In the genomic region with DNA sequence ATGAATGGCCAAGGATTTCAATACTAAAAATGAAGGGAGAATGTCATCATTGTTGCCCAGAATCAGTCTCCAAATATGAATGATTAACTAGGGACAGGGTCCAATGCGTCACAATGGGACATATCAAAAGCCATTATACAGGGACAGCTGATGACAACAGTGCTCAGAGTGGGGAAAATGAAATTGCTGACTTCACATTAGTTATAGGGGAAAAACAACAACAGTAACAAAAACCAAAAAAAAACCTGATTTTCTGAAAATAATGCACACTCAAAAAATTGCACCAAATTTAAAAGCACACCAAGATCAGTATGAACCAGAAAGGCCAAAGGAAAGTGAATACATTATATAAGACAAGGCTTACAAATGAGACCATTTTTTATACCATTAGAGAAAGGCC, we compare ENCODE assay signal across 29 cellular contexts.
"Had no signal": no experiment of that assay in that cellular context is flagged by ENCODE, and none has a peak within 500 bp of the region (broad histone marks: within the 10 kb centered on the region; RNA-seq: fewer than 3 reads in every experiment).

No MANE protein-coding gene starts in this region.

- H3K4me1 ChIP-seq: ascending aorta had no signal

- H3K27me3 ChIP-seq: ascending aorta, cardiac muscle cell had no signal

- ATAC-seq: activated CD8-positive, alpha-beta memory T cell treated with anti-CD3 and anti-CD28 coated beads, Interleukin-2, amount 10 ng/mL, durations not matched to agents 7 days and 5 days; activated CD8-positive, alpha-beta T cell treated with anti-CD3 and anti-CD28 coated beads, Interleukin-2, amount 10 ng/mL, durations not matched to agents 7 days and 5 days; activated naive CD8-positive, alpha-beta T cell treated with anti-CD3 and anti-CD28 coated beads, Interleukin-2, amount 50 U/mL, for 24 hours had no signal

- FAIRE-seq: bronchial epithelial cell, TTC549 had no signal

- H3K27ac ChIP-seq: ascending aorta, cardiac muscle cell, VCaP had no signal

- H3K36me3 ChIP-seq: ascending aorta, cardiac muscle cell had no signal

- H3K9me3 ChIP-seq: ascending aorta had no signal

- DNase-seq: activated B cell treated with CpG ODN at 0.5 μM for 24 hours; activated CD4-positive, alpha-beta memory T cell treated with anti-CD3 and anti-CD28 coated beads, Interleukin-2, amount 10 ng/mL, durations not matched to agents 7 days and 5 days; activated CD4-positive, alpha-beta T cell treated with anti-CD3 and anti-CD28 coated beads for 4 hours; activated CD4-positive, alpha-beta T cell treated with anti-CD3 and anti-CD28 coated beads, Interleukin-2, amount 10 ng/mL, durations not matched to agents 7 days and 5 days; activated CD4-positive, alpha-beta T cell treated with anti-CD3 and anti-CD28 coated beads, Interleukin-2, amount 50 U/mL, for 48 hours; activated CD4-positive, CD25-positive, alpha-beta regulatory T cell treated with anti-CD3 and anti-CD28 coated beads, Interleukin-2, amount 50 U/mL, for 72 hours; activated CD8-positive, alpha-beta memory T cell treated with anti-CD3 and anti-CD28 coated beads for 24 hours; activated CD8-positive, alpha-beta memory T cell treated with anti-CD3 and anti-CD28 coated beads, Interleukin-2, amount 10 ng/mL, durations not matched to agents 7 days and 5 days; activated CD8-positive, alpha-beta memory T cell treated with anti-CD3 and anti-CD28 coated beads, Interleukin-2, amount 50 U/mL, for 48 hours; activated CD8-positive, alpha-beta T cell treated with anti-CD3 and anti-CD28 coated beads, Interleukin-2, amount 10 ng/mL, durations not matched to agents 7 days and 5 days; activated effector memory CD4-positive, alpha-beta T cell treated with Interleukin-2 at 50 U/mL for 16 hours; activated gamma-delta T cell; activated naive CD4-positive, alpha-beta T cell treated with anti-CD3 and anti-CD28 coated beads, Interleukin-2, amount 10 ng/mL, durations not matched to agents 7 days and 5 days; activated naive CD4-positive, alpha-beta T cell treated with Interleukin-2 at 50 U/mL for 16 hours; activated naive CD8-positive, alpha-beta T cell treated with anti-CD3 and anti-CD28 coated beads, Interleukin-2, amount 10 ng/mL, durations not matched to agents 7 days and 5 days; activated naive CD8-positive, alpha-beta T cell treated with anti-CD3 and anti-CD28 coated beads, Interleukin-2, amount 50 U/mL, for 24 hours; activated T-cell treated with anti-CD3 and anti-CD28 coated beads, Interleukin-2, amount 50 U/mL, for 24 hours; activated T-cell treated with anti-CD3 and anti-CD28 coated beads, Interleukin-2, amount 50 U/mL, for 48 hours; amygdala; anterior cingulate cortex; central memory CD4-positive, alpha-beta T cell; T-helper 1 cell; T-helper 2 cell; T-helper 9 cell had no signal

- H3K4me3 ChIP-seq: ascending aorta, cardiac muscle cell had no signal
